In genomic region chr6:33420493-33421343, GRCh38 we compare ENCODE assay signal across 1 cellular context.
A peak's percentile ranks its signal among the peaks of the same experiment; 100 is the strongest.
TF ChIP-seq lines count a peak whose summit lies in the region.

No MANE protein-coding gene starts in this region.

TF ChIP-seq in K562, 482 proteins besides CTCF, POLR2A, EP300 and RAD21 (continued from another document and continues in another):
- TF ChIP-seq, protein P1, sequence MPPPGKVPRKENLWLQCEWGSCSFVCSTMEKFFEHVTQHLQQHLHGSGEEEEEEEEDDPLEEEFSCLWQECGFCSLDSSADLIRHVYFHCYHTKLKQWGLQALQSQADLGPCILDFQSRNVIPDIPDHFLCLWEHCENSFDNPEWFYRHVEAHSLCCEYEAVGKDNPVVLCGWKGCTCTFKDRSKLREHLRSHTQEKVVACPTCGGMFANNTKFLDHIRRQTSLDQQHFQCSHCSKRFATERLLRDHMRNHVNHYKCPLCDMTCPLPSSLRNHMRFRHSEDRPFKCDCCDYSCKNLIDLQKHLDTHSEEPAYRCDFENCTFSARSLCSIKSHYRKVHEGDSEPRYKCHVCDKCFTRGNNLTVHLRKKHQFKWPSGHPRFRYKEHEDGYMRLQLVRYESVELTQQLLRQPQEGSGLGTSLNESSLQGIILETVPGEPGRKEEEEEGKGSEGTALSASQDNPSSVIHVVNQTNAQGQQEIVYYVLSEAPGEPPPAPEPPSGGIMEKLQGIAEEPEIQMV (tag; conservative IDR thresholded peaks at IDR 0.05; ENCODE audit: low read depth), result no peak
- TF ChIP-seq FIP1L1 (IDR thresholded peaks at IDR 0.05; ENCODE audit: low read depth, low read length, poor library complexity, severe bottlenecking) (no peak), ZNF699 (CRISPR knock-in tag; IDR thresholded peaks at IDR 0.05; ENCODE audit: insufficient replicate concordance) (no peak), JUN (IDR thresholded peaks at IDR 0.05; ENCODE audit: borderline replicate concordance, low read depth, low read length) (no peak), JUN (CRISPR knock-in tag; IDR thresholded peaks at IDR 0.05; ENCODE audit: borderline replicate concordance) (no peak), ZNF282 (CRISPR knock-in tag; IDR thresholded peaks at IDR 0.05) (no peak), CTBP1 (IDR thresholded peaks at IDR 0.05; ENCODE audit: borderline replicate concordance) (no peak), POLR2B (IDR thresholded peaks at IDR 0.05; ENCODE audit: low read depth, partially characterized antibody) (no peak), MYBL2 (IDR thresholded peaks at IDR 0.05; ENCODE audit: low read depth) (no peak), MYBL2 (CRISPR knock-in tag; IDR thresholded peaks at IDR 0.05; ENCODE audit: borderline replicate concordance) (no peak), EWSR1 (IDR thresholded peaks at IDR 0.05; ENCODE audit: borderline replicate concordance, low read depth, partially characterized antibody) (no peak), ATF3 (IDR thresholded peaks at IDR 0.05) (no peak), ATF3 (CRISPR knock-in tag; conservative IDR thresholded peaks at IDR 0.05) (no peak), MECOM (CRISPR knock-in tag; IDR thresholded peaks at IDR 0.05) (no peak), ZNF253 (CRISPR knock-in tag; conservative IDR thresholded peaks at IDR 0.05) (no peak), HNRNPUL1 (IDR thresholded peaks at IDR 0.05; ENCODE audit: low read length) (no peak), RBM39 (optimal IDR thresholded peaks at IDR 0.05; ENCODE audit: low read depth, low read length) (no peak), MIER1 (IDR thresholded peaks at IDR 0.05; ENCODE audit: low read depth) (no peak), HNRNPK (IDR thresholded peaks at IDR 0.05; ENCODE audit: low read depth, low read length, poor library complexity, severe bottlenecking) (peak; percentile 55), TAL1 (IDR thresholded peaks at IDR 0.05) (peak; percentile 51), NR1H2 (CRISPR knock-in tag; IDR thresholded peaks at IDR 0.05) (no peak), RNF219 (CRISPR knock-in tag; IDR thresholded peaks at IDR 0.05) (no peak), GATA2 (CRISPR knock-in tag; IDR thresholded peaks at IDR 0.05) (no peak), THRA (IDR thresholded peaks at IDR 0.05) (no peak), ZNF184 (CRISPR knock-in tag; IDR thresholded peaks at IDR 0.05) (no peak), PHTF2 (CRISPR knock-in tag; IDR thresholded peaks at IDR 0.05) (no peak), RCOR1 (IDR thresholded peaks at IDR 0.05; ENCODE audit: borderline replicate concordance in 1 of 2, low read depth in 2 of 2, low read length in 2 of 2) (no peak; a peak in 1 of 4 replicates), ZC3H8 (IDR thresholded peaks at IDR 0.05) (no peak), ZNF277 (CRISPR knock-in tag; IDR thresholded peaks at IDR 0.05; ENCODE audit: borderline replicate concordance) (no peak), ZNF668 (CRISPR knock-in tag; IDR thresholded peaks at IDR 0.05) (no peak), RERE (CRISPR knock-in tag; IDR thresholded peaks at IDR 0.05; ENCODE audit: borderline replicate concordance) (no peak), THRB (CRISPR knock-in tag; conservative IDR thresholded peaks at IDR 0.05) (peak; percentile 86; the same call in 1 of the 2 replicates), SRSF1 (IDR thresholded peaks at IDR 0.05; ENCODE audit: low read depth, low read length) (no peak), ELF4 (CRISPR knock-in tag; IDR thresholded peaks at IDR 0.05) (0 out of 2 replicates have a peak, but pooled peaks have one; percentile 39), HNRNPH1 (optimal IDR thresholded peaks at IDR 0.05; ENCODE audit: low read depth, low read length) (no peak), ZNF431 (CRISPR knock-in tag; IDR thresholded peaks at IDR 0.05) (no peak)
- TF ChIP-seq, protein P2, sequence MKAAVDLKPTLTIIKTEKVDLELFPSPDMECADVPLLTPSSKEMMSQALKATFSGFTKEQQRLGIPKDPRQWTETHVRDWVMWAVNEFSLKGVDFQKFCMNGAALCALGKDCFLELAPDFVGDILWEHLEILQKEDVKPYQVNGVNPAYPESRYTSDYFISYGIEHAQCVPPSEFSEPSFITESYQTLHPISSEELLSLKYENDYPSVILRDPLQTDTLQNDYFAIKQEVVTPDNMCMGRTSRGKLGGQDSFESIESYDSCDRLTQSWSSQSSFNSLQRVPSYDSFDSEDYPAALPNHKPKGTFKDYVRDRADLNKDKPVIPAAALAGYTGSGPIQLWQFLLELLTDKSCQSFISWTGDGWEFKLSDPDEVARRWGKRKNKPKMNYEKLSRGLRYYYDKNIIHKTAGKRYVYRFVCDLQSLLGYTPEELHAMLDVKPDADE (conservative IDR thresholded peaks at IDR 0.05; ENCODE audit: control insufficient read depth, low read depth, low read length), result no peak
- TF ChIP-seq, protein P3, sequence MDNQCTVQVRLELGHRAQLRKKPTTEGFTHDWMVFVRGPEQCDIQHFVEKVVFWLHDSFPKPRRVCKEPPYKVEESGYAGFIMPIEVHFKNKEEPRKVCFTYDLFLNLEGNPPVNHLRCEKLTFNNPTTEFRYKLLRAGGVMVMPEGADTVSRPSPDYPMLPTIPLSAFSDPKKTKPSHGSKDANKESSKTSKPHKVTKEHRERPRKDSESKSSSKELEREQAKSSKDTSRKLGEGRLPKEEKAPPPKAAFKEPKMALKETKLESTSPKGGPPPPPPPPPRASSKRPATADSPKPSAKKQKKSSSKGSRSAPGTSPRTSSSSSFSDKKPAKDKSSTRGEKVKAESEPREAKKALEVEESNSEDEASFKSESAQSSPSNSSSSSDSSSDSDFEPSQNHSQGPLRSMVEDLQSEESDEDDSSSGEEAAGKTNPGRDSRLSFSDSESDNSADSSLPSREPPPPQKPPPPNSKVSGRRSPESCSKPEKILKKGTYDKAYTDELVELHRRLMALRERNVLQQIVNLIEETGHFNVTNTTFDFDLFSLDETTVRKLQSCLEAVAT (IDR thresholded peaks at IDR 0.05), result peak in 1 of 2 experiments; percentile 52; a peak in 1 of 4 replicates
- TF ChIP-seq, protein P4, sequence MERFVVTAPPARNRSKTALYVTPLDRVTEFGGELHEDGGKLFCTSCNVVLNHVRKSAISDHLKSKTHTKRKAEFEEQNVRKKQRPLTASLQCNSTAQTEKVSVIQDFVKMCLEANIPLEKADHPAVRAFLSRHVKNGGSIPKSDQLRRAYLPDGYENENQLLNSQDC (CRISPR knock-in tag; IDR thresholded peaks at IDR 0.05), result no peak
- TF ChIP-seq, protein P5, sequence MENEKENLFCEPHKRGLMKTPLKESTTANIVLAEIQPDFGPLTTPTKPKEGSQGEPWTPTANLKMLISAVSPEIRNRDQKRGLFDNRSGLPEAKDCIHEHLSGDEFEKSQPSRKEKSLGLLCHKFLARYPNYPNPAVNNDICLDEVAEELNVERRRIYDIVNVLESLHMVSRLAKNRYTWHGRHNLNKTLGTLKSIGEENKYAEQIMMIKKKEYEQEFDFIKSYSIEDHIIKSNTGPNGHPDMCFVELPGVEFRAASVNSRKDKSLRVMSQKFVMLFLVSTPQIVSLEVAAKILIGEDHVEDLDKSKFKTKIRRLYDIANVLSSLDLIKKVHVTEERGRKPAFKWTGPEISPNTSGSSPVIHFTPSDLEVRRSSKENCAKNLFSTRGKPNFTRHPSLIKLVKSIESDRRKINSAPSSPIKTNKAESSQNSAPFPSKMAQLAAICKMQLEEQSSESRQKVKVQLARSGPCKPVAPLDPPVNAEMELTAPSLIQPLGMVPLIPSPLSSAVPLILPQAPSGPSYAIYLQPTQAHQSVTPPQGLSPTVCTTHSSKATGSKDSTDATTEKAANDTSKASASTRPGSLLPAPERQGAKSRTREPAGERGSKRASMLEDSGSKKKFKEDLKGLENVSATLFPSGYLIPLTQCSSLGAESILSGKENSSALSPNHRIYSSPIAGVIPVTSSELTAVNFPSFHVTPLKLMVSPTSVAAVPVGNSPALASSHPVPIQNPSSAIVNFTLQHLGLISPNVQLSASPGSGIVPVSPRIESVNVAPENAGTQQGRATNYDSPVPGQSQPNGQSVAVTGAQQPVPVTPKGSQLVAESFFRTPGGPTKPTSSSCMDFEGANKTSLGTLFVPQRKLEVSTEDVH (IDR thresholded peaks at IDR 0.05; ENCODE audit: low read depth, partially characterized antibody), result peak; percentile 71
